Comparison of ENCODE assay signal across 8 cellular contexts in the genomic region with DNA sequence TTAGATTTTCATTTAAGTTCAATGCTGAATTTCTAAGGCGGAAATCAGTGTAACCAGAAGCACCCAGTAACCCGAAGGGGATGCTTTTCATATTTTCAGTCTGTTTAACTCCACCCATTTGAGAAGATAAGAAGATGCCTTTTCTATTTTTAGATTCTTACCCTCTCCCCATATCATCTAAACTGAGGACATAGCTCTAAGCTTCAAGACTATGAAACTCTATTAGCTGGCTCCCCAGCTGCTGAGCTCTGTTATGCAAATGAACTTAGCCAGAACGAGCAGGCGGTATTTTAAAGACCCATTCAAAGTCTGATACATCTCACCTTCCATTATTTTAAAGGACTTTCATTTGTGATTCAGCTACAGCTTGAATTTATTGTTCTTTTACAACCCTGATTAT. TPM values are rescaled to one million over a fixed set of nuclear protein-coding genes. Genes with fewer than 3 reads are reported as not detected.
DNase-seq lines count a peak whose midpoint lies in the region; ATAC-seq lines count a peak whose summit lies in the region.

No MANE protein-coding gene starts in this region.

- H3K36me3 Mint-ChIP-seq in activated CD4-positive, alpha-beta T cell treated with anti-CD3 and anti-CD28 coated beads for 36 hours (ENCODE audit: low read depth): peaks cover 20% of the 10 kb centered on the region
- H3K36me3 Mint-ChIP-seq in T-helper 2 cell treated with Interferon-gamma antibody and Interleukin-4, amounts not matched to agents 5 μg/mL and 100 μg/mL, for 36 hours (ENCODE audit: low read depth): peaks cover 25% of the 10 kb centered on the region

- in situ Hi-C loops in G401 (cut with HindIII; ENCODE audit: low sequenced_read_pairs): no loop called here

- peak; percentile 18 for ATAC-seq in activated CD4-positive, alpha-beta T cell treated with anti-CD3 and anti-CD28 coated beads for 36 hours
- peak; percentile 80 for ATAC-seq in HG02943 (IDR thresholded peaks at IDR 0.05; ENCODE audit: low read depth, unreplicated experiment)

- peak overlapping the region; percentile 76 for H3K27ac Mint-ChIP-seq in activated CD4-positive, alpha-beta T cell treated with anti-CD3 and anti-CD28 coated beads for 36 hours
- H3K27ac Mint-ChIP-seq in T-helper 2 cell treated with Interferon-gamma antibody and Interleukin-4, amounts not matched to agents 5 μg/mL and 100 μg/mL, for 36 hours: peak overlapping the region; percentile 24

- peak overlapping the region; percentile 24 for H3K4me3 Mint-ChIP-seq in activated CD4-positive, alpha-beta T cell treated with anti-CD3 and anti-CD28 coated beads for 36 hours
- peak overlapping the region; percentile 32 for H3K4me3 Mint-ChIP-seq in T-helper 2 cell treated with Interferon-gamma antibody and Interleukin-4, amounts not matched to agents 5 μg/mL and 100 μg/mL, for 36 hours

- DNase-seq in activated CD4-positive, alpha-beta T cell treated with anti-CD3 and anti-CD28 coated beads for 36 hours: no peak
- no peak for DNase-seq in activated CD4-positive, alpha-beta T cell treated with anti-CD3 and anti-CD28 coated beads, Interleukin-2, amount 50 U/mL, for 4 hours
- no peak for DNase-seq in T-helper 2 cell treated with Interferon-gamma antibody and Interleukin-4, amounts not matched to agents 5 μg/mL and 100 μg/mL, for 36 hours (ENCODE audit: low spot score)
- peak; percentile 72 for DNase-seq in iris pigment epithelial cell (ENCODE audit: low read depth)
- DNase-seq in NCI-H1048 (lab: John Stamatoyannopoulos, UW): no peak
- DNase-seq in G401 (ENCODE audit: low spot score): no peak
- DNase-seq in 8988T: no peak

- peaks cover 2% of the 10 kb centered on the region for H3K9me3 Mint-ChIP-seq in activated CD4-positive, alpha-beta T cell treated with anti-CD3 and anti-CD28 coated beads for 36 hours (ENCODE audit: low read depth)
- no peaks in the 10 kb centered on the region for H3K9me3 Mint-ChIP-seq in T-helper 2 cell treated with Interferon-gamma antibody and Interleukin-4, amounts not matched to agents 5 μg/mL and 100 μg/mL, for 36 hours

- CTCF ChIA-PET in activated CD4-positive, alpha-beta T cell treated with anti-CD3 and anti-CD28 coated beads for 36 hours (lab: Charles Lee): interaction anchor here (0.7 to 1.0 kb wide), 2 partner anchors 10 to 33 kb away, joined by 3 read pairs; no protein-coding TSS in a partner anchor

- intact Hi-C loops in activated CD4-positive, alpha-beta T cell treated with anti-CD3 and anti-CD28 coated beads for 36 hours (cut with DNase I, micrococcal nuclease): loop anchor here in 1 of 2 experiments (2.0 kb wide), 1 partner anchor 16 kb away; a partner anchor contains a TSS

- H3K4me1 Mint-ChIP-seq in activated CD4-positive, alpha-beta T cell treated with anti-CD3 and anti-CD28 coated beads for 36 hours: peaks cover 93% of the 10 kb centered on the region
- peaks cover 61% of the 10 kb centered on the region for H3K4me1 Mint-ChIP-seq in T-helper 2 cell treated with Interferon-gamma antibody and Interleukin-4, amounts not matched to agents 5 μg/mL and 100 μg/mL, for 36 hours (ENCODE audit: low read depth)

- POLR2A ChIA-PET in activated CD4-positive, alpha-beta T cell treated with anti-CD3 and anti-CD28 coated beads for 36 hours (lab: Charles Lee): interaction anchor here (1.5 kb wide), 1 partner anchor 14 kb away, joined by 6 read pairs; no protein-coding TSS in a partner anchor

- no peaks in the 10 kb centered on the region for H3K27me3 Mint-ChIP-seq in activated CD4-positive, alpha-beta T cell treated with anti-CD3 and anti-CD28 coated beads for 36 hours
- no peaks in the 10 kb centered on the region for H3K27me3 Mint-ChIP-seq in T-helper 2 cell treated with Interferon-gamma antibody and Interleukin-4, amounts not matched to agents 5 μg/mL and 100 μg/mL, for 36 hours (ENCODE audit: low read depth)

RNA-seq across cellular contexts. Expression of a gene that starts 16.5 kb away (rescaled TPM):
- total RNA-seq in activated CD4-positive, alpha-beta T cell treated with anti-CD3 and anti-CD28 coated beads for 36 hours: 10 to 100 TPM; 16.4 to 25.2 TPM
- total RNA-seq in G401 (2014; rRNA removed; shearing (Covaris generic)): 0.07 TPM in 1 of 2 replicates, not detected in the other

Comparison
In these comparisons a context has a peak if more than half of its experiments do, and no peak if none do; other contexts are left out.
1. RNA of a gene that starts 16.5 kb away (total RNA-seq): 16.4 to 25.2 TPM in activated CD4-positive, alpha-beta T cell treated with anti-CD3 and anti-CD28 coated beads for 36 hours; 0.07 TPM in G401; every median in the first group is over 10 times any median in the second.